ENCODE assay signal across 22 cellular contexts in genomic region chr7:149013876-149014275, GRCh38. TPM values are rescaled to one million over a fixed set of nuclear protein-coding genes. Genes with fewer than 3 reads are reported as not detected.
DNase-seq lines count a peak whose midpoint lies in the region; ATAC-seq and TF ChIP-seq lines count a peak whose summit lies in the region.
"Had no signal": no experiment of that assay in that cellular context is flagged by ENCODE, and none has a peak within 500 bp of the region (broad histone marks: within the 10 kb centered on the region; RNA-seq: fewer than 3 reads in every experiment).

No MANE protein-coding gene starts in this region.

- H3K9me3 Mint-ChIP-seq in activated naive CD4-positive, alpha-beta T cell treated with anti-CD3 and anti-CD28 coated beads for 36 hours, result no peaks in the 10 kb centered on the region
- no peaks in the 10 kb centered on the region for H3K9me3 Mint-ChIP-seq in activated naive CD4-positive, alpha-beta T cell treated with anti-CD3 and anti-CD28 coated beads, Interleukin-2, amount 50 U/mL, for 72 hours
- H3K9me3 Mint-ChIP-seq in CD4-positive, CD25-positive, alpha-beta regulatory T cell, result peaks cover 0 to under 1% (median 0%) of the 10 kb centered on the region in 7 donors
- no peaks in the 10 kb centered on the region for H3K9me3 Mint-ChIP-seq in naive thymus-derived CD4-positive, alpha-beta T cell
- H3K9me3 Mint-ChIP-seq: CD14-positive monocyte, H9, IgD-negative memory B cell had no signal

- no peak for TF ChIP-seq CTCF in BE2C (IDR thresholded peaks at IDR 0.05; ENCODE audit: low read depth, low read length)
- TF ChIP-seq CTCF in vagina (IDR thresholded peaks at IDR 0.05), result no peak

- ATAC-seq in activated naive CD4-positive, alpha-beta T cell treated with anti-CD3 and anti-CD28 coated beads, Interleukin-2, amount 50 U/mL, for 72 hours, result no peak
- ATAC-seq in CD4-positive, CD25-positive, alpha-beta regulatory T cell (ENCODE audit: low read depth in 2 of 2), result no peak
- ATAC-seq in naive thymus-derived CD4-positive, alpha-beta T cell, result no peak
- no peak for ATAC-seq in HG02763 (IDR thresholded peaks at IDR 0.05; ENCODE audit: unreplicated experiment)
- ATAC-seq: PC-3 had no signal

- CTCF ChIA-PET in activated naive CD4-positive, alpha-beta T cell treated with anti-CD3 and anti-CD28 coated beads for 36 hours (lab: Charles Lee), result interaction anchor here (1.8 kb wide), 1 partner anchor 9 kb away, joined by 7 read pairs; no protein-coding TSS in a partner anchor
- CTCF ChIA-PET in naive thymus-derived CD4-positive, alpha-beta T cell (lab: Charles Lee), result no interaction called here

- TF ChIP-seq POLR2A in vagina (IDR thresholded peaks at IDR 0.05), result no peak

- POLR2A ChIA-PET in naive thymus-derived CD4-positive, alpha-beta T cell (lab: Charles Lee), result interaction anchor here (1.0 kb wide), 1 partner anchor 78 kb away, joined by 3 read pairs; no protein-coding TSS in a partner anchor

- no peak overlapping the region for H3K27ac ChIP-seq in CD4-positive, CD25-positive, alpha-beta regulatory T cell (ENCODE audit: insufficient read depth, low read length, poor library complexity, severe bottlenecking)
- H3K27ac ChIP-seq in KOPT-K1 (ENCODE audit: low read depth, low read length, poor library complexity, severe bottlenecking) (peak overlapping the region; percentile 17), vagina (no peak overlapping the region)
- no peak overlapping the region for H3K27ac ChIP-seq in naive thymus-derived CD4-positive, alpha-beta T cell (ENCODE audit: low read depth, low read length)
- H3K27ac ChIP-seq: RWPE1, SJCRH30 had no signal

- H3K36me3 ChIP-seq in CD4-positive, CD25-positive, alpha-beta regulatory T cell (ENCODE audit: control insufficient read depth, insufficient read depth, low read length), result peaks cover 74% of the 10 kb centered on the region
- peaks cover 99% of the 10 kb centered on the region for H3K36me3 ChIP-seq in KOPT-K1 (ENCODE audit: insufficient read depth, low read length)
- H3K36me3 ChIP-seq in naive thymus-derived CD4-positive, alpha-beta T cell (ENCODE audit: control insufficient read depth in 2 of 3, insufficient read depth in 3 of 3, low read length in 3 of 3), result peaks cover 8 to 89% (median 13%) of the 10 kb centered on the region in 3 experiments
- H3K36me3 ChIP-seq in BE2C, result peaks cover 87% of the 10 kb centered on the region
- peaks cover 0 to 66% of the 10 kb centered on the region in 2 donors for H3K36me3 ChIP-seq in vagina

- H3K4me1 ChIP-seq in CD4-positive, CD25-positive, alpha-beta regulatory T cell (ENCODE audit: control insufficient read depth, insufficient read depth, low read length, poor library complexity, severe bottlenecking), result no peaks in the 10 kb centered on the region
- H3K4me1 ChIP-seq in naive thymus-derived CD4-positive, alpha-beta T cell (ENCODE audit: control insufficient read depth in 2 of 2, insufficient read depth in 2 of 2, low read length in 2 of 2), result no peaks in the 10 kb centered on the region
- H3K4me1 ChIP-seq in BE2C (no peaks in the 10 kb centered on the region), vagina (no peaks in the 10 kb centered on the region)
- H3K4me1 ChIP-seq: SJCRH30 had no signal

- no peaks in the 10 kb centered on the region for H3K9me3 ChIP-seq in CD4-positive, CD25-positive, alpha-beta regulatory T cell (ENCODE audit: control insufficient read depth in 2 of 2, low read length in 2 of 2)
- H3K9me3 ChIP-seq in KOPT-K1 (ENCODE audit: insufficient read depth, low read length, poor library complexity, severe bottlenecking) (no peaks in the 10 kb centered on the region), BE2C (no peaks in the 10 kb centered on the region), vagina (no peaks in the 10 kb centered on the region)
- no peaks in the 10 kb centered on the region for H3K9me3 ChIP-seq in naive thymus-derived CD4-positive, alpha-beta T cell (ENCODE audit: control insufficient read depth in 2 of 3, low read length in 3 of 3)
- H3K9me3 ChIP-seq: MG63, SJCRH30 had no signal

- H3K27ac Mint-ChIP-seq in activated naive CD4-positive, alpha-beta T cell treated with anti-CD3 and anti-CD28 coated beads for 36 hours, result peak overlapping the region; percentile 4
- peak overlapping the region in 1 of 2 donors; percentile 79 for H3K27ac Mint-ChIP-seq in activated naive CD4-positive, alpha-beta T cell treated with anti-CD3 and anti-CD28 coated beads, Interleukin-2, amount 50 U/mL, for 72 hours
- peak overlapping the region in 2 of 3 donors; percentile 56 to 80 for H3K27ac Mint-ChIP-seq in CD4-positive, CD25-positive, alpha-beta regulatory T cell
- H3K27ac Mint-ChIP-seq in naive thymus-derived CD4-positive, alpha-beta T cell, result peak overlapping the region in 6 of 9 donors; percentile 21 to 89 (median 53)
- H3K27ac Mint-ChIP-seq: H9 had no signal

- no peak overlapping the region for H3K4me3 Mint-ChIP-seq in activated naive CD4-positive, alpha-beta T cell treated with anti-CD3 and anti-CD28 coated beads for 36 hours
- H3K4me3 Mint-ChIP-seq in CD4-positive, CD25-positive, alpha-beta regulatory T cell, result no peak overlapping the region
- H3K4me3 Mint-ChIP-seq in naive thymus-derived CD4-positive, alpha-beta T cell, result no peak overlapping the region
- H3K4me3 Mint-ChIP-seq: CD14-positive monocyte, H9, IgD-negative memory B cell had no signal

- no peaks in the 10 kb centered on the region for H3K27me3 Mint-ChIP-seq in activated naive CD4-positive, alpha-beta T cell treated with anti-CD3 and anti-CD28 coated beads for 36 hours (ENCODE audit: low read depth)
- H3K27me3 Mint-ChIP-seq in CD4-positive, CD25-positive, alpha-beta regulatory T cell, result no peaks in the 10 kb centered on the region
- H3K27me3 Mint-ChIP-seq in naive thymus-derived CD4-positive, alpha-beta T cell, result no peaks in the 10 kb centered on the region
- H3K27me3 Mint-ChIP-seq: IgD-negative memory B cell had no signal

- DNase-seq in activated naive CD4-positive, alpha-beta T cell treated with anti-CD3 and anti-CD28 coated beads for 36 hours, result no peak
- DNase-seq in activated naive CD4-positive, alpha-beta T cell treated with anti-CD3 and anti-CD28 coated beads, Interleukin-2, amount 50 U/mL, for 72 hours (ENCODE audit: low spot score in 2 of 2), result no peak
- DNase-seq in CD4-positive, CD25-positive, alpha-beta regulatory T cell, result no peak
- no peak for DNase-seq in naive thymus-derived CD4-positive, alpha-beta T cell
- no peak for DNase-seq in BE2C
- no peak for DNase-seq in vagina (ENCODE audit: extremely low spot score in 2 of 2)
- DNase-seq: COR-L47, H9, Kasumi-1, MG63, NCI-H1048, NCI-H1436 treated with DMSO at 0.1 percent for 48 hours, NCI-H2029, NCI-H345, NCI-H524 treated with DMSO at 0.1 percent for 48 hours, PC-3, SJCRH30 had no signal

- H3K4me3 ChIP-seq in CD4-positive, CD25-positive, alpha-beta regulatory T cell (ENCODE audit: low read depth, low read length), result no peak overlapping the region
- H3K4me3 ChIP-seq in naive thymus-derived CD4-positive, alpha-beta T cell (ENCODE audit: low read length), result no peak overlapping the region
- no peak overlapping the region for H3K4me3 ChIP-seq in BE2C (ENCODE audit: low read depth, low read length)
- H3K4me3 ChIP-seq in vagina, result no peak overlapping the region
- H3K4me3 ChIP-seq: MG63, SJCRH30 had no signal

- no peaks in the 10 kb centered on the region for H3K4me1 Mint-ChIP-seq in activated naive CD4-positive, alpha-beta T cell treated with anti-CD3 and anti-CD28 coated beads for 36 hours (ENCODE audit: low read depth)
- peaks cover 0 to 5% (median 2%) of the 10 kb centered on the region in 4 donors for H3K4me1 Mint-ChIP-seq in CD4-positive, CD25-positive, alpha-beta regulatory T cell
- H3K4me1 Mint-ChIP-seq in naive thymus-derived CD4-positive, alpha-beta T cell, result peaks cover 0 to 22% (median 9%) of the 10 kb centered on the region in 7 donors
- H3K4me1 Mint-ChIP-seq: CD14-positive monocyte had no signal

- intact Hi-C loops in activated naive CD4-positive, alpha-beta T cell treated with anti-CD3 and anti-CD28 coated beads for 36 hours (cut with micrococcal nuclease), result no loop called here
- intact Hi-C loops in naive thymus-derived CD4-positive, alpha-beta T cell (cut with micrococcal nuclease), result no loop called here
- intact Hi-C loops in vagina (cut with DNase I), result loop anchor here (5.0 kb wide), 2 partner anchors 73 to 603 kb away; no protein-coding TSS in a partner anchor

- no peaks in the 10 kb centered on the region for H3K27me3 ChIP-seq in CD4-positive, CD25-positive, alpha-beta regulatory T cell (ENCODE audit: control insufficient read depth, insufficient read depth, low read length)
- H3K27me3 ChIP-seq in naive thymus-derived CD4-positive, alpha-beta T cell (ENCODE audit: control insufficient read depth in 2 of 2, insufficient read depth in 2 of 2, low read length in 2 of 2), result no peaks in the 10 kb centered on the region
- H3K27me3 ChIP-seq in BE2C, result no peaks in the 10 kb centered on the region
- no peaks in the 10 kb centered on the region for H3K27me3 ChIP-seq in vagina
- H3K27me3 ChIP-seq: MG63, SJCRH30 had no signal

- H3K36me3 Mint-ChIP-seq in activated naive CD4-positive, alpha-beta T cell treated with anti-CD3 and anti-CD28 coated beads for 36 hours (ENCODE audit: low read depth), result peaks cover 45% of the 10 kb centered on the region
- peaks cover 4 to 27% of the 10 kb centered on the region in 2 donors for H3K36me3 Mint-ChIP-seq in activated naive CD4-positive, alpha-beta T cell treated with anti-CD3 and anti-CD28 coated beads, Interleukin-2, amount 50 U/mL, for 72 hours
- peaks cover 31% of the 10 kb centered on the region for H3K36me3 Mint-ChIP-seq in CD4-positive, CD25-positive, alpha-beta regulatory T cell
- peaks cover 10 to 39% (median 17%) of the 10 kb centered on the region in 5 donors for H3K36me3 Mint-ChIP-seq in naive thymus-derived CD4-positive, alpha-beta T cell

RNA-seq across cellular contexts. Expression of gene PDIA4, which starts 14.4 kb away (rescaled TPM):
- 10 to 100 TPM; 80.2 to 82.8 TPM for total RNA-seq in activated naive CD4-positive, alpha-beta T cell treated with anti-CD3 and anti-CD28 coated beads for 36 hours
- 10 to 100 TPM; 56.7 to 78.0 TPM for total RNA-seq in activated naive CD4-positive, alpha-beta T cell treated with anti-CD3 and anti-CD28 coated beads, Interleukin-2, amount 50 U/mL, for 72 hours
- total RNA-seq in CD4-positive, CD25-positive, alpha-beta regulatory T cell, result 33.4 TPM
- 10 to 100 TPM; 66.8 to 78.3 (median 72.6) TPM for polyA plus RNA-seq in CD4-positive, CD25-positive, alpha-beta regulatory T cell
- total RNA-seq in naive thymus-derived CD4-positive, alpha-beta T cell, result 100 to 1,000 TPM in 1 of 5 experiments, 10 to 100 TPM in 4; 38.2 to 157 (median 73.7) TPM
- polyA plus RNA-seq in naive thymus-derived CD4-positive, alpha-beta T cell, result 100 to 1,000 TPM in 1 of 2 donors, 10 to 100 TPM in 1; 83.2 to 112 TPM
- 134 TPM for polyA plus RNA-seq in BE2C (2012; ENCODE audit: insufficient read depth, insufficient read length, low read depth)
- total RNA-seq in vagina, result 69.5 TPM
